ENCODE assay signal across 4 cellular contexts in the genomic region with DNA sequence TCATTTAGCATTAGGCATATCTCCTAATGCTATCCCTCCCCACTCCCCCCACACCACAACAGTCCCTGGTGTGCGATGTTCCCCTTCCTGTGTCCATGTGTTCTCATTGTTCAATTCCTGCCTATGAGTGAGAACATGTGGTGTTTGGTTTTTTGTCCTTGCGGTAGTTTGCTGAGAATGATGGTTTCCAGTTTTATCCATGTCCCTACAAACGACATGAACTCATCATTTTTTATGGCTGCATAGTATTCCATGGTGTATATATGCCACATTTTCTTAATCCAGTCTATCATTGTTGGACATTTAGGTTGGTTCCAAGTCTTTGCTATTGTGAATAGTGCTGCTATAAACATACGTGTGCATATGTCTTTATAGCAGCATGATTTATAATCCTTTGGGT. TPM values are rescaled to one million over a fixed set of nuclear protein-coding genes. Genes with fewer than 3 reads are reported as not detected.
"Had no signal": no experiment of that assay in that cellular context is flagged by ENCODE, and none has a peak within 500 bp of the region (broad histone marks: within the 10 kb centered on the region; RNA-seq: fewer than 3 reads in every experiment).

No MANE protein-coding gene starts in this region.

RNA-seq across cellular contexts. Expression of a gene that starts 7.5 kb away (rescaled TPM):
- total RNA-seq: HT-29, HT1080, IMR-90 had no signal
- polyA plus RNA-seq: IgD-negative memory B cell, IMR-90 had no signal
